9 cellular contexts compared by ENCODE assay signal in the genomic region with DNA sequence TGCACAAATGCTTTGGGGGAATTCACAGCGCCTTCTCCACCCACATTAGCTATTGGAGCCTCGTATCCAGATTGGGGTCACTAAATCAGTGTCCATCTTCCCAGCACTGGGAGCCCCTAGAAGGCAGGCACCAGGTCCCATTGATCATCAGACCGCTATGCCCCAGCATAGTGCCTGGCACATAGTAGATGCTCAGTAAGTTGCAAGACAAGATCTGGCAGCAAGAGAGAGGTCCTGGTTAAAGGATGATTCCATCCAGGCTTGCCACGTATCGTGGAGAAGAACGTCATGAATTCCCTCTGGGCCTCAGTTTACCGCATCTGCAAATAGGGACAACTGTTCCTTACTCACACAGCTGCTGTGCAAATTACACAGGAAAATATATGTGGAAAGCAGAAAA. TPM values are rescaled to one million over a fixed set of nuclear protein-coding genes. Genes with fewer than 3 reads are reported as not detected.
DNase-seq lines count a peak whose midpoint lies in the region; ATAC-seq and TF ChIP-seq lines count a peak whose summit lies in the region.
"Had no signal": no experiment of that assay in that cellular context is flagged by ENCODE, and none has a peak within 500 bp of the region (broad histone marks: within the 10 kb centered on the region; RNA-seq: fewer than 3 reads in every experiment).

No MANE protein-coding gene starts in this region.

- H3F3A ChIP-seq in GM23338 (replicated peaks; ENCODE audit: low read depth): peaks cover 19% of the 10 kb centered on the region

- no peaks in the 10 kb centered on the region for H3K36me3 ChIP-seq in GM23338 (ENCODE audit: insufficient read depth)
- no peaks in the 10 kb centered on the region for H3K36me3 ChIP-seq in SK-N-MC (ENCODE audit: insufficient read depth, low read length)
- no peaks in the 10 kb centered on the region for H3K36me3 ChIP-seq in skeletal muscle tissue (ENCODE audit: control insufficient read depth in 3 of 3, insufficient read depth in 3 of 3, low read length in 3 of 3)

- H3K27ac ChIP-seq in GM23338 (ENCODE audit: low read depth): no peak overlapping the region
- peak overlapping the region; percentile 36; the same call in 1 of the 2 replicates for H3K27ac ChIP-seq in SK-N-MC
- H3K27ac ChIP-seq in skeletal muscle tissue (ENCODE audit: low read depth, low read length): peak overlapping the region; percentile 96

- H3K4me1 ChIP-seq in GM23338 (ENCODE audit: insufficient read depth) (peaks cover 24% of the 10 kb centered on the region), skeletal muscle tissue (ENCODE audit: control insufficient read depth in 3 of 3, insufficient read depth in 3 of 3, low read length in 3 of 3) (peaks cover 48 to 73% (median 57%) of the 10 kb centered on the region in 3 donors)

- H3K36me3 Mint-ChIP-seq in GM23338 (ENCODE audit: low read depth): 0 out of 3 replicates have a peak, but pooled peaks cover 2% of the 10 kb centered on the region

- H3K9me3 ChIP-seq in SK-N-MC (ENCODE audit: low read depth, low read length): no peaks in the 10 kb centered on the region
- H3K9me3 ChIP-seq in skeletal muscle tissue (ENCODE audit: control insufficient read depth in 3 of 3, low read length in 3 of 3): no peaks in the 10 kb centered on the region

- peak overlapping the region; percentile 92 for H3K4me3 Mint-ChIP-seq in GM23338

- TF ChIP-seq CTCF in GM23338 (conservative IDR thresholded peaks at IDR 0.05; ENCODE audit: low read depth in 2 of 2) (no peak), fibroblast of the aortic adventitia (IDR thresholded peaks at IDR 0.05; ENCODE audit: insufficient read depth, low read length) (no peak)

- peaks cover 44% of the 10 kb centered on the region for H4K20me1 ChIP-seq in GM23338 (replicated peaks; ENCODE audit: insufficient read depth)

- H3K27me3 Mint-ChIP-seq in GM23338 (ENCODE audit: insufficient read depth, low read depth, poor library complexity): peaks cover 24% of the 10 kb centered on the region

- ATAC-seq in GM23338 (no peak), GM18907 (IDR thresholded peaks at IDR 0.05; ENCODE audit: unreplicated experiment) (no peak)

- H3K27me3 ChIP-seq in GM23338 (ENCODE audit: insufficient read depth): peaks cover 9% of the 10 kb centered on the region; the same call in 1 of the 2 replicates
- no peaks in the 10 kb centered on the region for H3K27me3 ChIP-seq in skeletal muscle tissue (ENCODE audit: control insufficient read depth in 3 of 3, insufficient read depth in 3 of 3, low read length in 3 of 3)

- H3K4me1 Mint-ChIP-seq in GM23338: peaks cover 46% of the 10 kb centered on the region

- no peak overlapping the region for H2AFZ ChIP-seq in GM23338

- H3K79me2 ChIP-seq in GM23338 (replicated peaks; ENCODE audit: insufficient read depth): peaks cover 64% of the 10 kb centered on the region

- no peaks in the 10 kb centered on the region for H3K9me3 Mint-ChIP-seq in GM23338

- peak overlapping the region; percentile 95 for H3K4me2 ChIP-seq in GM23338

- H3K27ac Mint-ChIP-seq in GM23338: no peak overlapping the region

- H3K4me3 ChIP-seq in GM23338: peak overlapping the region; percentile 75; the same call in 1 of the 2 replicates
- H3K4me3 ChIP-seq in SK-N-MC: no peak overlapping the region
- peak overlapping the region; percentile 75 for H3K4me3 ChIP-seq in fibroblast of the aortic adventitia (ENCODE audit: low read depth, low read length)
- H3K4me3 ChIP-seq in skeletal muscle tissue (ENCODE audit: low read length in 3 of 3): peak overlapping the region in 2 of 3 donors; percentile 38 to 85

- H3K9me2 ChIP-seq in GM23338 (ENCODE audit: insufficient read depth): no peaks in the 10 kb centered on the region

- no peak for DNase-seq in GM23338 (ENCODE audit: low spot score)
- DNase-seq in SK-N-MC (ENCODE audit: low read depth, low spot score): no peak
- DNase-seq in fibroblast of the aortic adventitia (ENCODE audit: low read depth): no peak
- DNase-seq in kidney glomerular epithelial cell (lab: John Stamatoyannopoulos, UW): no peak
- DNase-seq in NCI-H345 (lab: John Stamatoyannopoulos, UW): no peak
- DNase-seq: occipital lobe; stimulated activated CD8-positive, alpha-beta memory T cell treated with anti-CD3 and anti-CD28 coated beads, Interleukin-4, amount 100 ng/mL, for 48 hours had no signal

- H3K9ac ChIP-seq in SK-N-MC (ENCODE audit: insufficient read length): no peak overlapping the region
- H3K9ac ChIP-seq in skeletal muscle tissue (ENCODE audit: low read depth in 1 of 3, low read length in 3 of 3): peak overlapping the region; percentile 55 to 90 (median 60)

TF ChIP-seq in GM23338, 12 proteins besides CTCF, POLR2A, EP300 and RAD21 (continues in another document):
- TF ChIP-seq CREB1 (CRISPR knock-in tag; IDR thresholded peaks at IDR 0.05; ENCODE audit: low read depth): no peak
- no peak for TF ChIP-seq JUNB (IDR thresholded peaks at IDR 0.05; ENCODE audit: unreplicated experiment)
- no peak for TF ChIP-seq ZNF114 (CRISPR knock-in tag; IDR thresholded peaks at IDR 0.05)
- TF ChIP-seq EZH2phosphoT487 (IDR thresholded peaks at IDR 0.05; ENCODE audit: unreplicated experiment): no peak
- no peak for TF ChIP-seq EZH2 (IDR thresholded peaks at IDR 0.05; ENCODE audit: low read depth, unreplicated experiment)
- TF ChIP-seq NANOG (IDR thresholded peaks at IDR 0.05; ENCODE audit: borderline replicate concordance): no peak
- no peak for TF ChIP-seq REST (IDR thresholded peaks at IDR 0.05; ENCODE audit: unreplicated experiment)
- no peak for TF ChIP-seq STAT1 (IDR thresholded peaks at IDR 0.05; ENCODE audit: unreplicated experiment)
- TF ChIP-seq, protein P1, sequence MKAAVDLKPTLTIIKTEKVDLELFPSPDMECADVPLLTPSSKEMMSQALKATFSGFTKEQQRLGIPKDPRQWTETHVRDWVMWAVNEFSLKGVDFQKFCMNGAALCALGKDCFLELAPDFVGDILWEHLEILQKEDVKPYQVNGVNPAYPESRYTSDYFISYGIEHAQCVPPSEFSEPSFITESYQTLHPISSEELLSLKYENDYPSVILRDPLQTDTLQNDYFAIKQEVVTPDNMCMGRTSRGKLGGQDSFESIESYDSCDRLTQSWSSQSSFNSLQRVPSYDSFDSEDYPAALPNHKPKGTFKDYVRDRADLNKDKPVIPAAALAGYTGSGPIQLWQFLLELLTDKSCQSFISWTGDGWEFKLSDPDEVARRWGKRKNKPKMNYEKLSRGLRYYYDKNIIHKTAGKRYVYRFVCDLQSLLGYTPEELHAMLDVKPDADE (IDR thresholded peaks at IDR 0.05): no peak

RNA-seq across cellular contexts. Expression of gene TMEM184B, which starts 1.7 kb away (rescaled TPM):
- 76.5 and 95.1 TPM in 2 replicates for total RNA-seq in GM23338 (2014; rRNA removed; shearing (Covaris generic))
- polyA plus RNA-seq in GM23338 (2016; fragmentation: Nextera tagmentation; extraction: Ambion mirVana): 40.7 and 42.2 TPM in 2 replicates
- total RNA-seq in fibroblast of the aortic adventitia (ENCODE audit: low replicate concordance): 20.2 and 46.0 TPM in 2 replicates
- 11.0 TPM for total RNA-seq in skeletal muscle tissue

RNA-seq across cellular contexts. Expression of gene CSNK1E, which starts 46.1 kb away (rescaled TPM):
- total RNA-seq in GM23338 (2014; rRNA removed; shearing (Covaris generic)): 233 and 259 TPM in 2 replicates
- 180 and 189 TPM in 2 replicates for polyA plus RNA-seq in GM23338 (2016; fragmentation: Nextera tagmentation; extraction: Ambion mirVana)
- 31.5 and 94.7 TPM in 2 replicates for total RNA-seq in fibroblast of the aortic adventitia (ENCODE audit: low replicate concordance)
- total RNA-seq in skeletal muscle tissue: 71.0 TPM
